26 cellular contexts compared by ENCODE assay signal in the genomic region with DNA sequence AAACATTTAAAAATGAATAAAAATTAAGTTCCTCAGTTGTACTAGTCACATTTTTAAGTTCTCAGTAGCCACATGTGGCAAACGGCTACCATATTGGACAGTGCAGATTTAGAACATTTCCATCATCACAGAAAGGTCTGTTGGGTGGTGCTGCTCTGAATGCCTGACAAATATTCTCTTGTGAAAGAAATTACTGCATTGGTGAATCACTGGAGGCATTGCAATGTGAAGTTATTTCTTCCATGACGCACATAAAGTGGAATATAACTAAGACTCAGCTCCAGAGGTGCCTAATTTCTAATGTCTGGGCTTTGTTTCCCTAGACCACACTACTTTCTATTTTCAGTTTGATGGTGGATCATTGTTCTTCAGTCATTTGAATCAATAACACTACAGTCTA. TPM values are rescaled to one million over a fixed set of nuclear protein-coding genes. Genes with fewer than 3 reads are reported as not detected.
DNase-seq lines count a peak whose midpoint lies in the region; ATAC-seq and TF ChIP-seq lines count a peak whose summit lies in the region.
"Had no signal": no experiment of that assay in that cellular context is flagged by ENCODE, and none has a peak within 500 bp of the region (broad histone marks: within the 10 kb centered on the region; RNA-seq: fewer than 3 reads in every experiment).

No MANE protein-coding gene starts in this region.

- no peak overlapping the region for H3K9ac ChIP-seq in GM23248

- no peaks in the 10 kb centered on the region for H3K9me3 ChIP-seq in GM23248 (ENCODE audit: low read depth)
- H3K9me3 ChIP-seq in osteoblast (ENCODE audit: low read depth, low read length): no peaks in the 10 kb centered on the region

- TF ChIP-seq CTCF in AG10803 (conservative IDR thresholded peaks at IDR 0.05; ENCODE audit: low read length) (no peak), epithelial cell of esophagus (IDR thresholded peaks at IDR 0.05; ENCODE audit: insufficient read depth, low read depth, low read length, missing control alignments) (no peak), osteoblast (IDR thresholded peaks at IDR 0.05; ENCODE audit: extremely low read depth, low read depth, low read length) (no peak)

- no peaks in the 10 kb centered on the region for H3F3A ChIP-seq in GM23248 (ENCODE audit: insufficient read depth)

- WGBS in GM23248 (ENCODE audit: low coverage in 1 of 2, low lambda C conversion rate in 2 of 2, missing lambda C conversion rate in 2 of 2), 2 experiments: 31 to 59% methylated on average over 2 of the region's 2 CpGs

- H3K4me3 ChIP-seq in AG10803 (ENCODE audit: low read length): no peak overlapping the region
- H3K4me3 ChIP-seq in GM23248: no peak overlapping the region
- H3K4me3 ChIP-seq in epithelial cell of esophagus (ENCODE audit: low read length): no peak overlapping the region
- H3K4me3 ChIP-seq in osteoblast (ENCODE audit: insufficient read depth, low read length): no peak overlapping the region
- H3K4me3 ChIP-seq: K562 had no signal

- no peaks in the 10 kb centered on the region for H3K4me1 ChIP-seq in GM23248 (ENCODE audit: insufficient read depth)
- H3K4me1 ChIP-seq in osteoblast (ENCODE audit: insufficient read depth, low read length): peaks cover 3% of the 10 kb centered on the region

- H3K4me2 ChIP-seq in GM23248 (ENCODE audit: unreplicated experiment): no peak overlapping the region
- H3K4me2 ChIP-seq in osteoblast (ENCODE audit: insufficient read depth, low read length): no peak overlapping the region

- H3K27ac ChIP-seq in GM23248: no peak overlapping the region
- peak overlapping the region; percentile 59 for H3K27ac ChIP-seq in osteoblast (ENCODE audit: low read depth, low read length)

- no peak for ATAC-seq in HG02884 (IDR thresholded peaks at IDR 0.05; ENCODE audit: unreplicated experiment)
- ATAC-seq: HepG2, K562 had no signal

- H3K27me3 ChIP-seq in GM23248 (replicated peaks; ENCODE audit: insufficient read depth) (peaks cover 8% of the 10 kb centered on the region; the same call in 1 of the 2 replicates), osteoblast (ENCODE audit: insufficient read depth, low read length) (no peaks in the 10 kb centered on the region)

- H3K36me3 ChIP-seq in GM23248 (ENCODE audit: low read depth) (no peaks in the 10 kb centered on the region), osteoblast (ENCODE audit: insufficient read depth, low read length) (no peaks in the 10 kb centered on the region)

- DNase-seq in AG10803 (ENCODE audit: low read depth): peak; percentile 41
- peak; percentile 66 for DNase-seq in GM23248
- peak; percentile 46 for DNase-seq in epithelial cell of esophagus (ENCODE audit: low read depth)
- no peak for DNase-seq in osteoblast (ENCODE audit: insufficient read length, low spot score, missing footprints)
- DNase-seq in NCI-H2227 (lab: John Stamatoyannopoulos, UW; ENCODE audit: unreplicated experiment): no peak
- DNase-seq in NCI-H226: no peak
- no peak for DNase-seq in NOMO-1 treated with DMSO at 0.1 percent for 48 hours (lab: John Stamatoyannopoulos, UW; ENCODE audit: unreplicated experiment)
- DNase-seq: Calu3; CD8-positive, alpha-beta memory T cell; DMS79 treated with DMSO at 0.1 percent for 48 hours; NCI-H1092 treated with DMSO at 0.1 percent for 48 hours; NCI-H1436; NCI-H187; NCI-H2081 treated with DMSO at 0.1 percent for 48 hours; NCI-H2171; NCI-H524; NCI-H82; NK-92 treated with Interleukin-12 subunit alpha and Interleukin-12 subunit beta, amount 100 ng/mL, for 24 hours; SHP77 had no signal

- in situ Hi-C loops in GM23248 (cut with MboI): no loop called here

- H4K20me1 ChIP-seq in GM23248 (ENCODE audit: insufficient read depth) (no peaks in the 10 kb centered on the region), osteoblast (ENCODE audit: insufficient read depth, low read length) (no peaks in the 10 kb centered on the region)

- no peaks in the 10 kb centered on the region for H3K9me2 ChIP-seq in GM23248 (ENCODE audit: insufficient read depth)

- H3K79me2 ChIP-seq in GM23248 (ENCODE audit: insufficient read depth): no peaks in the 10 kb centered on the region
- no peaks in the 10 kb centered on the region for H3K79me2 ChIP-seq in osteoblast (ENCODE audit: insufficient read depth, low read length)

- H2AFZ ChIP-seq in GM23248: no peak overlapping the region
- no peak overlapping the region for H2AFZ ChIP-seq in osteoblast (ENCODE audit: low read length)

RNA-seq across cellular contexts. Expression of a gene that starts 44.9 kb away (rescaled TPM):
- total RNA-seq in GM23248 (2014; rRNA removed; shearing (Covaris generic)): not detected in 2 replicates
- polyA plus RNA-seq in GM23248 (2016; fragmentation: Nextera tagmentation; extraction: Ambion mirVana): not detected in 2 replicates
- total RNA-seq in osteoblast: not detected in 2 replicates
- total RNA-seq: Calu3, HepG2, HT1080, K562, M059J, SK-MEL-5 had no signal
- polyA plus RNA-seq: AG04450; CD8-positive, alpha-beta memory T cell; HepG2; K562 had no signal

Comparison
In these comparisons a context has a peak if more than half of its experiments do, and no peak if none do; other contexts are left out.
1. DNase-seq: peak in AG10803 (single experiment), GM23248 (single experiment) and epithelial cell of esophagus (single experiment); none in osteoblast (single experiment), NCI-H2227 (single experiment), NCI-H226 (single experiment) and NOMO-1 treated with DMSO at 0.1 percent for 48 hours (single experiment).